Comparison of ENCODE assay signal across 1 cellular context in genomic region chr17:73595068-73595865, GRCh38.
TF ChIP-seq lines count a peak whose summit lies in the region.

No MANE protein-coding gene starts in this region.

TF ChIP-seq in GM23338, 12 proteins besides CTCF, POLR2A, EP300 and RAD21 (continued from another document):
- TF ChIP-seq ZNF462 (CRISPR knock-in tag; IDR thresholded peaks at IDR 0.05) (no peak), ZNF331 (CRISPR knock-in tag; IDR thresholded peaks at IDR 0.05; ENCODE audit: low read depth) (no peak), EZH2phosphoT487 (IDR thresholded peaks at IDR 0.05; ENCODE audit: unreplicated experiment) (no peak)
TF ChIP-seq in GM23338: peak in this region for 0.
